ENCODE assay signal across 1 cellular context in the genomic region with DNA sequence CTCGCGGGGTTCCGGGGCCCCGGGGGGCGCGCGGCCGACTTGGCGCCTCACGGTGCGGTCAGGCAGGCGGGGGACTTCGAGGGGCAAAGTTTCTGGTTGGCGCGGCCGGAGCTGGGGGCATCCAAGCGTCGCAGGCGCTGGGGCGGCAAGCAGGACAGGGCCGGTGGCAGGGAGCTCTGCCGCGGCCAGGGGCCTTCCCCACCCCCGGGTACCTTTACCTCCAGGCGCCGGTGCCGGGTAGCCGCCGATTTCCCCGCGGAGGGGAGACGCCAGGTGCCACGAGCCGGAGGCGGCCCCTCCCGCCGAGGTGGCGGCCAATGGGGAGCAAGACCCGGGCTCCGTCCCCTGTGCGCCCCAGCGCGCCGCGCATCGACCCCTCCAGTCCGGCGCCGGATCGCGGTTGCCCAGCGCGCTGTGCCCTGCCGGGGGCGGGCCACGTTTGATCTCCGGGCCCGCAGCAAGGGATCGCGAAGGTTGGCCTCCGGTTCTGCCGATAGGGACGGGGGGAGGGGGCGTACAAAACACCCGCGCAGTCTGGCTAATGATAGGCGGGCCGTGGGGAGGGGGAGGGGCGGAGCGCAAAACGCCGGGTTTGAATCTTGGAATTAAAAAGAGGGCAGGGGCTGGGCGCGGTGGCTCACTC.
TF ChIP-seq lines count a peak whose summit lies in the region.

A gene with protein sequence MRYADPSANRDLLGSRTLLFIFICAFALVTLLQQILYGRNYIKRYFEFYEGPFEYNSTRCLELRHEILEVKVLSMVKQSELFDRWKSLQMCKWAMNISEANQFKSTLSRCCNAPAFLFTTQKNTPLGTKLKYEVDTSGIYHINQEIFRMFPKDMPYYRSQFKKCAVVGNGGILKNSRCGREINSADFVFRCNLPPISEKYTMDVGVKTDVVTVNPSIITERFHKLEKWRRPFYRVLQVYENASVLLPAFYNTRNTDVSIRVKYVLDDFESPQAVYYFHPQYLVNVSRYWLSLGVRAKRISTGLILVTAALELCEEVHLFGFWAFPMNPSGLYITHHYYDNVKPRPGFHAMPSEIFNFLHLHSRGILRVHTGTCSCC (minus strand): TSS at position 495 of the 643 bp plus-strand sequence. CDS start 545 bp downstream, outside the sequence.

TF ChIP-seq in SK-N-SH treated with all-trans-retinoic acid at 6 μM for 48 hours, 23 proteins besides CTCF, POLR2A, EP300 and RAD21 (continued from another document):
- TF ChIP-seq, protein P1, sequence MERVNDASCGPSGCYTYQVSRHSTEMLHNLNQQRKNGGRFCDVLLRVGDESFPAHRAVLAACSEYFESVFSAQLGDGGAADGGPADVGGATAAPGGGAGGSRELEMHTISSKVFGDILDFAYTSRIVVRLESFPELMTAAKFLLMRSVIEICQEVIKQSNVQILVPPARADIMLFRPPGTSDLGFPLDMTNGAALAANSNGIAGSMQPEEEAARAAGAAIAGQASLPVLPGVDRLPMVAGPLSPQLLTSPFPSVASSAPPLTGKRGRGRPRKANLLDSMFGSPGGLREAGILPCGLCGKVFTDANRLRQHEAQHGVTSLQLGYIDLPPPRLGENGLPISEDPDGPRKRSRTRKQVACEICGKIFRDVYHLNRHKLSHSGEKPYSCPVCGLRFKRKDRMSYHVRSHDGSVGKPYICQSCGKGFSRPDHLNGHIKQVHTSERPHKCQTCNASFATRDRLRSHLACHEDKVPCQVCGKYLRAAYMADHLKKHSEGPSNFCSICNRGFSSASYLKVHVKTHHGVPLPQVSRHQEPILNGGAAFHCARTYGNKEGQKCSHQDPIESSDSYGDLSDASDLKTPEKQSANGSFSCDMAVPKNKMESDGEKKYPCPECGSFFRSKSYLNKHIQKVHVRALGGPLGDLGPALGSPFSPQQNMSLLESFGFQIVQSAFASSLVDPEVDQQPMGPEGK (CRISPR knock-in tag; IDR thresholded peaks at IDR 0.05; ENCODE audit: borderline replicate concordance), result no peak
